Comparison of ENCODE assay signal across 16 cellular contexts in the genomic region with DNA sequence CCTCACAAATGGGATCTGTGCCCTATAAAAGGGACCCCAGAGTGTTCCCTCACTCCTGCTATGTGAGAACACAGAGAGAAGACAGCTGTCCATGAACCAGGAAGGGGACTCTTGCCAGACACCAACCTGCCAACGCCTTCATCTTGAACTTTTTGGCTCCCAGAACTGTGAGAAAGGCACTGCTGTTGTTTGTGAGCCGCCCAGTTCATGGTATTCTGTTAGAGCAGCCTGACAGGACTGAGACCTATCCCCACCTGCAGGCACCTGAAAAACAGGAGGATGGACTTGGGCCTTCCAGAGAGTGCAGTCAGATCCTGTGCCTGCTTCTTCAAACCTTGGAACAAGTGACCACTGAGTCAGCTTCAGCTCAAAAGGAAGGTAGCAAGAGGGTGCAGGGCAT. TPM values are rescaled to one million over a fixed set of nuclear protein-coding genes. Genes with fewer than 3 reads are reported as not detected.
A peak's percentile ranks its signal among the peaks of the same experiment; 100 is the strongest.
DNase-seq lines count a peak whose midpoint lies in the region; ATAC-seq and TF ChIP-seq lines count a peak whose summit lies in the region.
"Had no signal": no experiment of that assay in that cellular context is flagged by ENCODE, and none has a peak within 500 bp of the region (broad histone marks: within the 10 kb centered on the region; RNA-seq: fewer than 3 reads in every experiment).

No MANE protein-coding gene starts in this region.

- no peak for TF ChIP-seq POLR2A in lower leg skin (IDR thresholded peaks at IDR 0.05)

- no peaks in the 10 kb centered on the region for H3K27me3 ChIP-seq in dorsolateral prefrontal cortex
- H3K27me3 ChIP-seq in Karpas-422 (ENCODE audit: low read length): no peaks in the 10 kb centered on the region
- H3K27me3 ChIP-seq: BLaER1 had no signal

- H2AFZ ChIP-seq in Karpas-422 (ENCODE audit: low read length): no peak overlapping the region

- H3K9me2 ChIP-seq in Karpas-422 (replicated peaks; ENCODE audit: insufficient read depth, low read length): no peaks in the 10 kb centered on the region

- H3K4me1 ChIP-seq in Karpas-422 (ENCODE audit: low read length): peaks cover 20% of the 10 kb centered on the region
- H3K4me1 ChIP-seq: BLaER1 had no signal

- WGBS in lower leg skin, 2 donors: 42 to 61% methylated on average over 2 of the region's 2 CpGs

- no peaks in the 10 kb centered on the region for H3K79me2 ChIP-seq in Karpas-422 (ENCODE audit: low read length)

- H3K4me3 ChIP-seq in dorsolateral prefrontal cortex (no peak overlapping the region), lower leg skin (ENCODE audit: low read depth, poor library complexity, severe bottlenecking) (no peak overlapping the region), Karpas-422 (ENCODE audit: low read length) (no peak overlapping the region)
- H3K4me3 ChIP-seq: BLaER1 had no signal

- ATAC-seq in activated CD4-positive, CD25-positive, alpha-beta regulatory T cell treated with anti-CD3 and anti-CD28 coated beads, Interleukin-2, amount 50 U/mL, for 24 hours: no peak

- peak; percentile 6 for DNase-seq in activated CD4-positive, CD25-positive, alpha-beta regulatory T cell treated with anti-CD3 and anti-CD28 coated beads, Interleukin-2, amount 50 U/mL, for 72 hours
- no peak for DNase-seq in dorsolateral prefrontal cortex
- peak; percentile 15 to 36 for DNase-seq in lower leg skin (ENCODE audit: low spot score in 2 of 2)
- DNase-seq in ureter (ENCODE audit: low spot score): peak; percentile 8
- no peak for DNase-seq in Karpas-422
- no peak for DNase-seq in OCI-M2 (lab: John Stamatoyannopoulos, UW; ENCODE audit: unreplicated experiment)
- DNase-seq in superior temporal gyrus (ENCODE audit: extremely low spot score): no peak
- DNase-seq: CD4-positive, CD25-positive, alpha-beta regulatory T cell; DMS53; GF-D8; HCEC 1CT had no signal

- peaks cover 4% of the 10 kb centered on the region; the same call in 1 of the 2 replicates for H3K36me3 ChIP-seq in Karpas-422 (ENCODE audit: insufficient read depth, low read length)

- intact Hi-C loops in dorsolateral prefrontal cortex (cut with DNase I): no loop called here
- intact Hi-C loops in lower leg skin (cut with DNase I; ENCODE audit: low total_unique reads): no loop called here

- H3K27ac ChIP-seq in dorsolateral prefrontal cortex: peak overlapping the region in 45 of 59 donors; percentile 15 to 80 (median 55)
- H3K27ac ChIP-seq in Karpas-422 (ENCODE audit: low read length): no peak overlapping the region
- H3K27ac ChIP-seq: 22Rv1, BLaER1, HL-60 had no signal

- no peak overlapping the region for H3K9ac ChIP-seq in Karpas-422 (ENCODE audit: low read length)
- H3K9ac ChIP-seq: BLaER1 had no signal

- H3K9me3 ChIP-seq in Karpas-422 (ENCODE audit: low read length): peaks cover 14% of the 10 kb centered on the region

- no peak for TF ChIP-seq CTCF in dorsolateral prefrontal cortex (IDR thresholded peaks at IDR 0.05 in 54 of 56, conservative IDR thresholded peaks at IDR 0.05 in 2 of 56; ENCODE audit: low read depth in 1 of 56, partially characterized antibody in 56 of 56)
- no peak for TF ChIP-seq CTCF in lower leg skin (IDR thresholded peaks at IDR 0.05)

- no peaks in the 10 kb centered on the region for H4K20me1 ChIP-seq in Karpas-422 (ENCODE audit: insufficient read depth, low read depth, low read length)
- H4K20me1 ChIP-seq: BLaER1 had no signal

- no peak overlapping the region for H3K4me2 ChIP-seq in Karpas-422 (ENCODE audit: low read depth, low read length, poor library complexity, severe bottlenecking)
- H3K4me2 ChIP-seq: BLaER1 had no signal

RNA-seq across cellular contexts. Expression of gene CRACDL, which starts 51.4 kb away (rescaled TPM):
- 100 to 1,000 TPM in 78 of 120 experiments, 10 to 100 TPM in 42; 32.4 to 184 (median 107) TPM for total RNA-seq in dorsolateral prefrontal cortex
- total RNA-seq in lower leg skin: 10 to 100 TPM; 10.9 to 22.6 (median 14.0) TPM
- 25.5 TPM for total RNA-seq in ureter
- 1.0 and 2.5 TPM in 2 replicates for total RNA-seq in Karpas-422 (2014; rRNA removed; shearing (Covaris generic); ENCODE audit: low replicate concordance)
- total RNA-seq: A673 had no signal

Comparison
In these comparisons a context has a peak if more than half of its experiments do, and no peak if none do; other contexts are left out.
1. DNase-seq: peak in activated CD4-positive, CD25-positive, alpha-beta regulatory T cell treated with anti-CD3 and anti-CD28 coated beads, Interleukin-2, amount 50 U/mL, for 72 hours (single experiment), lower leg skin (2 of 2) and ureter (single experiment); none in dorsolateral prefrontal cortex (0 of 10), Karpas-422 (single experiment), OCI-M2 (single experiment) and superior temporal gyrus (single experiment).